ENCODE assay signal across 1 cellular context in genomic region chr19:47228937-47229673, GRCh38.
TF ChIP-seq lines count a peak whose summit lies in the region.

No MANE protein-coding gene starts in this region.

TF ChIP-seq in GM23338, 12 proteins besides CTCF, POLR2A, EP300 and RAD21 (continued from another document):
- TF ChIP-seq ZNF462 (CRISPR knock-in tag; IDR thresholded peaks at IDR 0.05) = no peak
- no peak for TF ChIP-seq EZH2phosphoT487 (IDR thresholded peaks at IDR 0.05; ENCODE audit: unreplicated experiment)
- TF ChIP-seq ETS1 (IDR thresholded peaks at IDR 0.05) = no peak
- TF ChIP-seq STAT1 (IDR thresholded peaks at IDR 0.05; ENCODE audit: unreplicated experiment) = no peak
- no peak for TF ChIP-seq EZH2 (IDR thresholded peaks at IDR 0.05; ENCODE audit: low read depth, unreplicated experiment)
- TF ChIP-seq NANOG (IDR thresholded peaks at IDR 0.05; ENCODE audit: borderline replicate concordance) = no peak
- no peak for TF ChIP-seq JUNB (IDR thresholded peaks at IDR 0.05; ENCODE audit: unreplicated experiment)
